In the genomic region with DNA sequence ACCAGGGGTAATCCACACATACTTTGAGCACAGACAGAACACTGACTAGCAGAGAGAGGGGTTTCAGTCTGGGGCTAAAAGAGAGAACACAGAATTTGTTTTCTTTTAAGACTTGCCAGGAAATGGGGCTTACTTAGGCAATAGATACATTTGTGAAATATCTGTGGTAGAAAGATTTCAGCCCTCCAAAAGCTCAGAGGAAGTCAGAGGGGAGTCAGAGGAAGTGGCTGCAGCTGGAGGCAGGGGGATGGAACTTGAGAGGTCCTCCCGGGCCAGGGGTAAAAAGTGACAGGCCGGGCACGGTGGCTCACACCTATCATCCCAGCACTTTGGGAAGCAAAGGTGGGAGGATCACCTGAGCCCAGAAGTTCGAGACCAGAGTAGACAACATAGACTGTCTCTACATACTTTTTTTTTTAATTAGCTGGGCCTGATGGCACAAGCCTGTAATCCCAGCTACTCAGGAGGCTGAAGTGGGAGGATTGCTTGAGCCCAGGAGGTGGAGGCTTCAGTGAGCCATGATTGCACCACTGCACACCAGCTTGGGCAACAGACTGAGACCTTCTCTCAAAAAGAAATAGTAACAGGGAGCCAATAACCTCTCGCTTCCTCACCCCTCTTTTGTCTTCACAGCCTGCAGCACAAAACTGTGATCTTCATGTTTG, we compare ENCODE assay signal across 8 cellular contexts. TPM values are rescaled to one million over a fixed set of nuclear protein-coding genes. Genes with fewer than 3 reads are reported as not detected.
DNase-seq lines count a peak whose midpoint lies in the region; FAIRE-seq and TF ChIP-seq lines count a peak whose summit lies in the region.

No MANE protein-coding gene starts in this region.

- DNase-seq in AG08396 (ENCODE audit: low spot score) = peak; percentile 51
- DNase-seq in GM19239 (ENCODE audit: insufficient read length, low spot score) = peak; percentile 45
- peak; percentile 86 for DNase-seq in SKM-1 (lab: John Stamatoyannopoulos, UW; ENCODE audit: unreplicated experiment)
- DNase-seq in left ventricle myocardium inferior = no peak
- DNase-seq in NCI-H128 (lab: John Stamatoyannopoulos, UW; ENCODE audit: unreplicated experiment) = no peak
- no peak for DNase-seq in HuH-7 (ENCODE audit: low spot score)
- no peak for DNase-seq in kidney glomerular epithelial cell (lab: John Stamatoyannopoulos, UW)
- DNase-seq in thyroid gland = no peak

- peak; percentile 94 for FAIRE-seq in GM19239 (lab: Jason Lieb, UNC)

- no peak for TF ChIP-seq CTCF in left ventricle myocardium inferior (IDR thresholded peaks at IDR 0.05; ENCODE audit: borderline replicate concordance)
- TF ChIP-seq CTCF in thyroid gland (IDR thresholded peaks at IDR 0.05) = no peak

- 55 to 57% methylated on average over 5 of the region's 5 CpGs for WGBS in thyroid gland, 2 donors

- H3K27ac ChIP-seq in left ventricle myocardium inferior (replicated peaks) (peak overlapping the region; percentile 16), thyroid gland (no peak overlapping the region)

- H3K27me3 ChIP-seq in left ventricle myocardium inferior (ENCODE audit: low read depth) (no peaks in the 10 kb centered on the region), thyroid gland (no peaks in the 10 kb centered on the region)

- H3K4me3 ChIP-seq in left ventricle myocardium inferior = no peak overlapping the region
- H3K4me3 ChIP-seq in thyroid gland (replicated peaks in 1 of 3) = no peak overlapping the region

- H3K36me3 ChIP-seq in left ventricle myocardium inferior (peaks cover 22% of the 10 kb centered on the region), thyroid gland (no peaks in the 10 kb centered on the region)

- intact Hi-C loops in left ventricle myocardium inferior (cut with micrococcal nuclease) = no loop called here
- intact Hi-C loops in thyroid gland (cut with DNase I) = no loop called here

- H3K9me3 ChIP-seq in left ventricle myocardium inferior (replicated peaks) (no peaks in the 10 kb centered on the region), thyroid gland (no peaks in the 10 kb centered on the region)

- H3K4me1 ChIP-seq in left ventricle myocardium inferior (peaks cover 18% of the 10 kb centered on the region), thyroid gland (no peaks in the 10 kb centered on the region)

- no peak for TF ChIP-seq POLR2A in thyroid gland (IDR thresholded peaks at IDR 0.05)

RNA-seq across cellular contexts. Expression of a gene that starts 49.9 kb away (rescaled TPM):
- total RNA-seq in left ventricle myocardium inferior (6.6 TPM), thyroid gland (10 to 100 TPM; 14.1 to 33.5 (median 20.5) TPM)

RNA-seq across cellular contexts. Expression of a gene that starts 53.1 kb away (rescaled TPM):
- total RNA-seq in left ventricle myocardium inferior (13.7 TPM), thyroid gland (10 to 100 TPM; 26.6 to 33.3 (median 29.2) TPM)

Comparison
In these comparisons a context has a peak if more than half of its experiments do, and no peak if none do; other contexts are left out.
1. DNase-seq: peak in AG08396 (single experiment), GM19239 (single experiment) and SKM-1 (single experiment); none in left ventricle myocardium inferior (single experiment), NCI-H128 (single experiment), HuH-7 (single experiment), kidney glomerular epithelial cell (single experiment) and thyroid gland (0 of 2).